Comparison of ENCODE assay signal across 10 cellular contexts in the genomic region with DNA sequence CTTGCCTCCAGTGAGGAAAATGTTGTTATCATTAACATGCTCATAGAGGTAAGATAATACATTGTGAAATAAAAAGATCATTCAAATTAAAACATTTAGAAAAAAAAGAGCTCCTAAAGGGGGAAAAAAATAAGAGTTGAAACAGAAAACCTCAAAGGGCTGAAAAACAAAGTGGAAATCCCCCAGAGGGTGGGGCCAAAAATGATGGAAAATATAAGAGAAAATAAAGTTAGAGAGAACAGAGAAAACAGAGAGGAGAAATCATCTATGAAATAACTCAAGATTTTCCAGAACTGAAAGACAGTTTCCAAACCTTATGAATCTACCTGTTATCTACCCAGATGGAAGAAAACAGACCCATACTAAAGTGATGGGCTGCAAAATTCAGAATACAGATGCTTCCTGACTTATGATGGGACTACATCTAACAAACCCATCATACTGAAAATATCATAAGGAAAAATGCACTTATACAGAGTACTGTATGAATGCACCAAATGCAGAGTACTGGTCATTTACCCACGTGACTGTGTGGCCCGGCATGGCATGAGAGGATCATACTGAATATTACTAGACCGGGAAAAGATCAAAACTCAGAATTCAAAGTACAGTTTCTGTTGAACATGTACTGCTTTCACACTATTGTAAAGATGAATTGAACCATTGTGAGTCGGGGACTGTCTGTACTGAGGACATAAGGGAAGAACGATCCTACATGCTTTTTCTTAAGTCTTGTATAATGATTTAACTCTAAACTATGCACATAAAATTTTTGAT. TPM values are rescaled to one million over a fixed set of nuclear protein-coding genes. Genes with fewer than 3 reads are reported as not detected.
DNase-seq lines count a peak whose midpoint lies in the region; ATAC-seq and TF ChIP-seq lines count a peak whose summit lies in the region.
"Had no signal": no experiment of that assay in that cellular context is flagged by ENCODE, and none has a peak within 500 bp of the region (broad histone marks: within the 10 kb centered on the region; RNA-seq: fewer than 3 reads in every experiment).

No MANE protein-coding gene starts in this region.

- CTCF ChIA-PET in Caco-2 (lab: Charles Lee): no interaction called here

- H3K9me3 Mint-ChIP-seq in Caco-2 (ENCODE audit: unreplicated experiment): no peaks in the 10 kb centered on the region
- peaks cover 0 to 1% (median 0%) of the 10 kb centered on the region in 7 donors for H3K9me3 Mint-ChIP-seq in naive B cell

- H3K27ac ChIP-seq in MM.1S (ENCODE audit: low read length): peak overlapping the region; percentile 47; the same call in 1 of the 2 replicates
- H3K27ac ChIP-seq: epithelial cell of prostate had no signal

- no peak for TF ChIP-seq CTCF in Caco-2 (IDR thresholded peaks at IDR 0.05; ENCODE audit: insufficient read depth in 1 of 2, low read depth in 1 of 2, low read length in 1 of 2, severe bottlenecking in 1 of 2, unreplicated experiment in 1 of 2)
- no peak for TF ChIP-seq CTCF in MM.1S (IDR thresholded peaks at IDR 0.05; ENCODE audit: low read length)

- peaks cover 41% of the 10 kb centered on the region for H3K36me3 Mint-ChIP-seq in Caco-2 (ENCODE audit: insufficient read depth, unreplicated experiment)
- peaks cover 25 to 39% of the 10 kb centered on the region in 2 donors for H3K36me3 Mint-ChIP-seq in naive B cell

- intact Hi-C loops in Caco-2 (cut with micrococcal nuclease; ENCODE audit: unreplicated experiment): no loop called here

- no peak overlapping the region for H3K4me3 Mint-ChIP-seq in Caco-2 (ENCODE audit: unreplicated experiment)
- peak overlapping the region; percentile 81 to 97 (median 90) for H3K4me3 Mint-ChIP-seq in naive B cell

- peak overlapping the region; percentile 89 for H3K4me2 ChIP-seq in MM.1S (ENCODE audit: low read depth, low read length)

- H3K4me3 ChIP-seq in Caco-2 (ENCODE audit: low read depth, low read length) (no peak overlapping the region), MM.1S (ENCODE audit: low read length) (peak overlapping the region; percentile 47)

- H2AFZ ChIP-seq in MM.1S (ENCODE audit: low read length): no peak overlapping the region

- H3K9me3 ChIP-seq in Caco-2 (no peaks in the 10 kb centered on the region), MM.1S (replicated peaks; ENCODE audit: insufficient read depth, low read length) (no peaks in the 10 kb centered on the region)

- H3K27me3 ChIP-seq in Caco-2 (replicated peaks; ENCODE audit: control insufficient read depth, insufficient read depth, low read length) (no peaks in the 10 kb centered on the region), MM.1S (replicated peaks; ENCODE audit: insufficient read depth, low read length) (no peaks in the 10 kb centered on the region)

- H3K27ac Mint-ChIP-seq in Caco-2 (ENCODE audit: unreplicated experiment) (peak overlapping the region; percentile 66), naive B cell (peak overlapping the region; percentile 73 to 98 (median 94))

- peak overlapping the region; percentile 27; the same call in 1 of the 2 replicates for H3K9ac ChIP-seq in MM.1S (ENCODE audit: low read length)

- H4K20me1 ChIP-seq in MM.1S (ENCODE audit: insufficient read depth, low read length): no peaks in the 10 kb centered on the region

- no peak for ATAC-seq in naive B cell (ENCODE audit: low read depth in 2 of 2)
- ATAC-seq in HG02938 (IDR thresholded peaks at IDR 0.05; ENCODE audit: unreplicated experiment): no peak
- no peak for ATAC-seq in HG03342 (IDR thresholded peaks at IDR 0.05; ENCODE audit: unreplicated experiment)
- ATAC-seq in HG03571 (IDR thresholded peaks at IDR 0.05; ENCODE audit: unreplicated experiment): no peak

- peaks cover 22% of the 10 kb centered on the region for H3K4me1 ChIP-seq in Caco-2
- H3K4me1 ChIP-seq in MM.1S (ENCODE audit: low read length): peaks cover 32% of the 10 kb centered on the region

- H3K27me3 Mint-ChIP-seq in Caco-2 (ENCODE audit: insufficient read depth, unreplicated experiment) (no peaks in the 10 kb centered on the region), naive B cell (no peaks in the 10 kb centered on the region)

- H3K9me2 ChIP-seq in MM.1S (replicated peaks; ENCODE audit: insufficient read depth, low read length): no peaks in the 10 kb centered on the region

- DNase-seq in Caco-2 (no peak), MM.1S (no peak), naive B cell (peak; percentile 24), NCI-H128 (lab: John Stamatoyannopoulos, UW; ENCODE audit: unreplicated experiment) (no peak)
- DNase-seq in central memory CD4-positive, alpha-beta T cell: peak; percentile 45
- DNase-seq: NCI-H524 treated with DMSO at 0.1 percent for 48 hours had no signal

- no peaks in the 10 kb centered on the region; the same call in 1 of the 2 replicates for H3F3A ChIP-seq in MM.1S (ENCODE audit: insufficient read depth, low read length)

- H3K79me2 ChIP-seq in MM.1S (ENCODE audit: low read length): peaks cover 79% of the 10 kb centered on the region

- no TSS peak for BruUV-seq in Caco-2 (replicated peaks; lab: Mats Ljungman, UMichigan)

- POLR2A ChIA-PET in Caco-2 (lab: Charles Lee): no interaction called here

- peaks cover 39% of the 10 kb centered on the region for H3K4me1 Mint-ChIP-seq in Caco-2 (ENCODE audit: low read depth, unreplicated experiment)
- H3K4me1 Mint-ChIP-seq in naive B cell: peaks cover 55 to 78% (median 62%) of the 10 kb centered on the region in 3 donors

- H3K36me3 ChIP-seq in Caco-2 (ENCODE audit: control insufficient read depth, insufficient read depth, low read length): no peaks in the 10 kb centered on the region
- H3K36me3 ChIP-seq in MM.1S (replicated peaks; ENCODE audit: insufficient read depth, low read length): peaks cover 12% of the 10 kb centered on the region; the same call in 1 of the 2 replicates

RNA-seq across cellular contexts. Expression of a gene that starts 4.0 kb away (rescaled TPM):
- 9.2 and 10.3 TPM in 2 replicates for total RNA-seq in Caco-2 (2022)
- 10 to 100 TPM; 12.0 to 18.5 (median 16.3) TPM for polyA plus RNA-seq in naive B cell (ENCODE audit: low read depth in 6 of 6)

RNA-seq across cellular contexts. Expression of a gene that starts 23.5 kb away (rescaled TPM):
- 11.7 and 11.8 TPM in 2 replicates for total RNA-seq in Caco-2 (2022)
- 10 to 100 TPM in 5 of 6 donors, 1 to 10 TPM in 1; 8.4 to 26.7 (median 16.1) TPM for polyA plus RNA-seq in naive B cell (ENCODE audit: low read depth in 6 of 6)

RNA-seq across cellular contexts. Expression of a gene that starts 38.5 kb away (rescaled TPM):
- total RNA-seq in Caco-2 (2022): 12.3 and 12.8 TPM in 2 replicates
- 10 to 100 TPM; 24.1 to 45.5 (median 33.5) TPM for polyA plus RNA-seq in naive B cell (ENCODE audit: low read depth in 6 of 6)

RNA-seq across cellular contexts. Expression of a gene that starts 38.6 kb away (rescaled TPM):
- total RNA-seq in Caco-2 (2022): 0.30 TPM in 1 of 2 replicates, not detected in the other
- polyA plus RNA-seq in naive B cell (ENCODE audit: low read depth in 6 of 6): 1 to 10 TPM; 1.1 to 3.9 (median 2.4) TPM

Comparison
In these comparisons a context has a peak if more than half of its experiments do, and no peak if none do; other contexts are left out.
1. DNase-seq: peak in central memory CD4-positive, alpha-beta T cell (single experiment) and naive B cell (single experiment); none in Caco-2 (0 of 2), MM.1S (single experiment) and NCI-H128 (single experiment).